Comparison of ENCODE assay signal across 8 cellular contexts in the genomic region with DNA sequence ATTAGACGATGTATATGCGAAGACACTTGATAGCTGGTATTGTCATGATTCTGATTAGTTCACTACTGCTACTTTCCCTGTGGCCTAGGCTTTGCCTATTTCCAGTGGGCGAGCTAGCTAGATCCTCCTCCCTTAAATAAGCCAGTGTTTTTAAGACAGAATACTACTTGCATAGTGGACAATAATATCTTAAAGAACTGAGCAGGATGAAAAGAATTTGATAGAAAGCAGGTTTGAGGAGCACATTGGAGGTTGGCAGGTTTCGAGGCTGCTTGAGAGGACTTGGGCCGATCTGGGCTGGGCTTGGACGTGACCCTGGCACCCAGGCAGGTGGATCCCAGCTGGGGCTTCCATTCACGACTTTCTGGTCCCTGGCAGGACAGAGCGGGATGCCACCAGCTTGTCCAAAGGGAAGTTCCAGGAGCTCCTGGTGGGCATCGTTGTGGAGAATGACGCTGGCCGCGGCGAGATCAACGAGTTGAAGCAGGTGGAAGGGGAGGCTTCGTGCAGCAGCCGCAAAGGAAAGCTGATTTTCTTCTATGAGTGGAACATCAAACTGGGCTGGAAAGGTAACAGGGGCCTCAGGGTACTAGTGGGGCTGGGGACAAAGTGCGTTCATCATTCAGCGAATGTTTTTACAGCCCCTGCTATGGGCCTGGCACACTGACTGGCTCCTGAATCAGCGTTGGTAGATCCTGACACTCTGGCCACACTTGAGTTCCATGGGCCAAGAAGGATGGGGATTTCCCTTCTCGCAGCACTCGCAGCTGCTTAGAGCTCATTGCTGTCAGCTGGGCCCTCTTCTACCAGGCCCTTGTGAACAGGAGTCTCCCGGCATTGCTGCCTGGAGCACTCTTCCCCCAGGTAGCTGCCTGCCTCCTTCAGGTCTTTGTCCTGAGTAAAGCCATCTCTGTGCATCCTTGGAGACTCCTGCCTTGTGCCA. TPM values are rescaled to one million over a fixed set of nuclear protein-coding genes. Genes with fewer than 3 reads are reported as not detected.
DNase-seq lines count a peak whose midpoint lies in the region; ATAC-seq, FAIRE-seq and TF ChIP-seq lines count a peak whose summit lies in the region.

No MANE protein-coding gene starts in this region.

- no peak for DNase-seq in K562 (ENCODE audit: extremely low read depth in 1 of 4, low spot score in 3 of 4)
- no peak for DNase-seq in HTR-8/SVneo (ENCODE audit: insufficient read length, low spot score)
- DNase-seq in amygdala (lab: John Stamatoyannopoulos, UW): no peak

- H3K9me1 ChIP-seq in K562 (ENCODE audit: control insufficient read depth, insufficient read depth, low read length): no peaks in the 10 kb centered on the region

- H3K4me2 ChIP-seq in BLaER1: peak overlapping the region; percentile 99
- H3K4me2 ChIP-seq in K562 (ENCODE audit: insufficient read depth, low read length): peak overlapping the region; percentile 80

- peak overlapping the region; percentile 95 for H3K9ac ChIP-seq in BLaER1
- no peak overlapping the region for H3K9ac ChIP-seq in HUES6 (ENCODE audit: low read length)
- peak overlapping the region; percentile 85 to 97 for H3K9ac ChIP-seq in K562 (ENCODE audit: insufficient read depth in 1 of 2, low read depth in 2 of 2, low read length in 2 of 2)
- peak overlapping the region in 1 of 2 donors; percentile 91 for H3K9ac ChIP-seq in mucosa of rectum (ENCODE audit: low read depth in 1 of 2, low read length in 2 of 2)

- no peak for TF ChIP-seq POLR2A in K562 (conservative IDR thresholded peaks at IDR 0.05)

- FAIRE-seq in K562 (lab: Jason Lieb, UNC) (no peak), HTR-8/SVneo (lab: Jason Lieb, UNC) (no peak)

- BruUV-seq in K562 (replicated peaks; lab: Mats Ljungman, UMichigan): no TSS peak

- H3K27ac ChIP-seq in BLaER1 (peak overlapping the region; percentile 97), HUES6 (ENCODE audit: low read depth, low read length) (no peak overlapping the region), K562 (ENCODE audit: extremely low read depth, low read depth, low read length) (peak overlapping the region; percentile 88; the same call in 2 of the 3 replicates), mucosa of rectum (ENCODE audit: low read depth in 2 of 2, low read length in 2 of 2) (no peak overlapping the region)

- peaks cover 20% of the 10 kb centered on the region for H3K36me3 ChIP-seq in BLaER1
- H3K36me3 ChIP-seq in HUES6 (ENCODE audit: control insufficient read depth, insufficient read depth, low read length): peaks cover 50% of the 10 kb centered on the region
- H3K36me3 ChIP-seq in K562 (ENCODE audit: control insufficient read depth, insufficient read depth, low read length): peaks cover 50% of the 10 kb centered on the region
- peaks cover 32 to 33% of the 10 kb centered on the region in 2 donors for H3K36me3 ChIP-seq in mucosa of rectum (ENCODE audit: control insufficient read depth in 2 of 2, insufficient read depth in 2 of 2, low read length in 2 of 2)

- H3K27me3 ChIP-seq in BLaER1 (no peaks in the 10 kb centered on the region), HUES6 (ENCODE audit: control insufficient read depth, insufficient read depth, low read length) (peaks cover 9% of the 10 kb centered on the region), K562 (ENCODE audit: control insufficient read depth in 2 of 2, insufficient read depth in 2 of 2, low read length in 2 of 2) (no peaks in the 10 kb centered on the region), mucosa of rectum (ENCODE audit: control insufficient read depth in 2 of 2, insufficient read depth in 2 of 2, low read length in 2 of 2) (no peaks in the 10 kb centered on the region)

- POLR2A ChIA-PET in K562 (lab: Yijun Ruan, JAX): interaction anchor here (0.7 to 3.0 kb wide), 10 partner anchors 11 to 451 kb away, joined by 3 to 28 read pairs (median 4); no protein-coding TSS in a partner anchor

- H3K4me3 ChIP-seq in BLaER1: peak overlapping the region; percentile 81
- H3K4me3 ChIP-seq in HUES6 (ENCODE audit: low read depth, low read length): peak overlapping the region; percentile 81
- H3K4me3 ChIP-seq in K562: peak overlapping the region; percentile 68
- peak overlapping the region; percentile 74 to 82 for H3K4me3 ChIP-seq in mucosa of rectum (ENCODE audit: low read length in 2 of 2)

- no peak for TF ChIP-seq CTCF in K562 (IDR thresholded peaks at IDR 0.05 in 2 of 3, conservative IDR thresholded peaks at IDR 0.05 in 1 of 3; ENCODE audit: insufficient read depth in 2 of 3, low read depth in 1 of 3, low read length in 3 of 3)

- peaks cover 52% of the 10 kb centered on the region for H3K79me2 ChIP-seq in K562 (ENCODE audit: control insufficient read depth, insufficient read depth, low read length)

- TF ChIP-seq EP300 in K562 (IDR thresholded peaks at IDR 0.05; ENCODE audit: low read length): no peak

- ATAC-seq in K562 (no peak), HG03378 (IDR thresholded peaks at IDR 0.05; ENCODE audit: unreplicated experiment) (no peak), HG03571 (IDR thresholded peaks at IDR 0.05; ENCODE audit: unreplicated experiment) (no peak)

- intact Hi-C loops in K562 (cut with micrococcal nuclease): loop anchor here (5.0 to 10.0 kb wide), 2 partner anchors 162 to 294 kb away; a partner anchor contains a TSS

- in situ Hi-C loops in K562 (cut with MboI): no loop called here

- no peaks in the 10 kb centered on the region for H3K9me3 ChIP-seq in BLaER1
- H3K9me3 ChIP-seq in HUES6 (ENCODE audit: control insufficient read depth, insufficient read depth, low read depth, low read length): no peaks in the 10 kb centered on the region
- peaks cover 3% of the 10 kb centered on the region for H3K9me3 ChIP-seq in K562 (replicated peaks; ENCODE audit: control insufficient read depth, insufficient read depth, low read depth, low read length)
- H3K9me3 ChIP-seq in mucosa of rectum (ENCODE audit: control insufficient read depth in 2 of 2, low read length in 2 of 2): no peaks in the 10 kb centered on the region

- 73% methylated on average over 15 of the region's 22 CpGs for WGBS in K562 (ENCODE audit: insufficient coverage, low coverage, missing lambda C conversion rate)

- TF ChIP-seq RAD21 in K562 (CRISPR knock-in tag; conservative IDR thresholded peaks at IDR 0.05 in 1 of 2, IDR thresholded peaks at IDR 0.05 in 1 of 2): no peak

- H2AFZ ChIP-seq in K562 (ENCODE audit: low read depth, low read length): peak overlapping the region; percentile 60; the same call in 1 of the 2 replicates

- CTCF ChIA-PET in K562 (lab: Yijun Ruan, JAX; ENCODE audit: low intra/inter-chr PET ratio): no interaction called here

- peaks cover 58% of the 10 kb centered on the region for H3K4me1 ChIP-seq in BLaER1
- H3K4me1 ChIP-seq in HUES6 (ENCODE audit: control insufficient read depth, insufficient read depth, low read length): peaks cover 25% of the 10 kb centered on the region
- peaks cover 30 to 46% of the 10 kb centered on the region in 2 experiments for H3K4me1 ChIP-seq in K562 (replicated peaks in 1 of 2; ENCODE audit: control insufficient read depth in 2 of 2, insufficient read depth in 2 of 2, low read length in 2 of 2)
- H3K4me1 ChIP-seq in mucosa of rectum (ENCODE audit: control insufficient read depth in 2 of 2, insufficient read depth in 2 of 2, low read length in 2 of 2): peaks cover 18 to 32% of the 10 kb centered on the region in 2 donors

- peaks cover 48% of the 10 kb centered on the region for H4K20me1 ChIP-seq in BLaER1
- H4K20me1 ChIP-seq in K562 (replicated peaks; ENCODE audit: control insufficient read depth, insufficient read depth, low read length): no peaks in the 10 kb centered on the region

TF ChIP-seq in K562, 482 proteins besides CTCF, POLR2A, EP300 and RAD21:
- no peak for TF ChIP-seq KLF13 (tag; IDR thresholded peaks at IDR 0.05; ENCODE audit: borderline replicate concordance, low read depth)
- 0 out of 2 replicates have a peak, but pooled peaks have one; percentile 6 for TF ChIP-seq ZFX (CRISPR knock-in tag; IDR thresholded peaks at IDR 0.05)

RNA-seq across cellular contexts. Expression of a gene that starts 16.9 kb away (rescaled TPM):
- total RNA-seq in K562 (2011; cell fraction: chromatin; rRNA removed; ENCODE audit: low replicate concordance): not detected in 2 replicates
- total RNA-seq in K562 (2011; cell fraction: nucleolus; rRNA removed): not detected in 2 replicates
- total RNA-seq in K562 (2011; cell fraction: nucleoplasm; rRNA removed): not detected in 2 replicates
- not detected in 2 replicates for total RNA-seq in K562 (2014; rRNA removed)
- total RNA-seq in K562 (2014; rRNA removed; fragmentation: Illumina TruSeq; extraction: Trizol): not detected in 2 replicates
- not detected in 2 replicates for total RNA-seq in K562 (2015; rRNA removed; fragmentation: Illumina TruSeq; extraction: Trizol)
- total RNA-seq in K562 (2021): not detected in 2 replicates
- not detected in 2 replicates for polyA plus RNA-seq in K562 (2011; rRNA removed)
- polyA plus RNA-seq in K562 (2011; cell fraction: cytosol; rRNA removed): not detected in 2 replicates
- not detected in 2 replicates for polyA plus RNA-seq in K562 (2011; cell fraction: nucleus; rRNA removed)
- not detected in 2 replicates for polyA plus RNA-seq in K562 (2012)
- polyA plus RNA-seq in K562 (2014; fragmentation: Illumina TruSeq; extraction: Trizol): not detected in 2 replicates
- not detected for polyA plus RNA-seq in K562 (2014; fragmentation: Nextera tagmentation; extraction: Ambion mirVana)
- not detected in 2 replicates for polyA plus RNA-seq in K562 (2014; rRNA removed)
- polyA minus RNA-seq in K562 (2011; rRNA and poly(A)+ RNA removed): not detected in 2 replicates
- not detected in 2 replicates for polyA minus RNA-seq in K562 (2011; cell fraction: cytosol; rRNA and poly(A)+ RNA removed)
- not detected in 2 replicates for polyA minus RNA-seq in K562 (2011; cell fraction: nucleus; rRNA and poly(A)+ RNA removed)

Comparison
In these comparisons a context has a peak if more than half of its experiments do, and no peak if none do; other contexts are left out.
1. H3K27ac ChIP-seq: peak in BLaER1 (single experiment) and K562 (single experiment); none in HUES6 (single experiment) and mucosa of rectum (0 of 2).
2. Peak in every context shown above with its lines, with median percentiles within 50 percentile points of each other: H3K4me3 ChIP-seq.